Comparison of ENCODE assay signal across 16 cellular contexts in genomic region chr22:46192210-46192993, GRCh38. TPM values are rescaled to one million over a fixed set of nuclear protein-coding genes. Genes with fewer than 3 reads are reported as not detected.
DNase-seq lines count a peak whose midpoint lies in the region; ATAC-seq and TF ChIP-seq lines count a peak whose summit lies in the region.
"Had no signal": no experiment of that assay in that cellular context is flagged by ENCODE, and none has a peak within 500 bp of the region (broad histone marks: within the 10 kb centered on the region; RNA-seq: fewer than 3 reads in every experiment).

No MANE protein-coding gene starts in this region.

- H3K4me3 ChIP-seq in colonic mucosa (no peak overlapping the region), coronary artery (no peak overlapping the region)
- H3K4me3 ChIP-seq: GM23338 had no signal

- ATAC-seq in HG02870 (IDR thresholded peaks at IDR 0.05; ENCODE audit: unreplicated experiment), result no peak
- ATAC-seq: GM23338, HCT116 had no signal

- H3K4me1 ChIP-seq in colonic mucosa, result peaks cover 29% of the 10 kb centered on the region

- no peaks in the 10 kb centered on the region for H3K27me3 ChIP-seq in colonic mucosa

- DNase-seq in DMS53 (lab: John Stamatoyannopoulos, UW), result peak; percentile 58
- peak; percentile 16 for DNase-seq in NCI-H1105 (lab: John Stamatoyannopoulos, UW)
- DNase-seq in NCI-H2196 (lab: John Stamatoyannopoulos, UW; ENCODE audit: unreplicated experiment), result peak; percentile 77
- DNase-seq in colonic mucosa, result peak; percentile 51
- DNase-seq in coronary artery (ENCODE audit: low spot score), result no peak
- DNase-seq in globus pallidus (ENCODE audit: low spot score), result no peak
- DNase-seq: Calu3; CD4-positive, CD25-positive, alpha-beta regulatory T cell; DMS79 treated with DMSO at 0.1 percent for 48 hours; NCI-H510A treated with DMSO at 0.1 percent for 48 hours; SW 1271 had no signal

- no peak overlapping the region for H3K9ac ChIP-seq in colonic mucosa (ENCODE audit: low read depth in 2 of 2, low read length in 2 of 2)

- intact Hi-C loops in colonic mucosa (cut with DNase I), result no loop called here

- H3K9me3 ChIP-seq in colonic mucosa, result no peaks in the 10 kb centered on the region

- H3K27ac ChIP-seq in colonic mucosa, result peak overlapping the region; percentile 42
- no peak overlapping the region for H3K27ac ChIP-seq in coronary artery
- H3K27ac ChIP-seq: HL-60, RWPE1 had no signal

- TF ChIP-seq CTCF in colonic mucosa (IDR thresholded peaks at IDR 0.05) (no peak), coronary artery (IDR thresholded peaks at IDR 0.05) (no peak)

- H3K36me3 ChIP-seq in colonic mucosa, result no peaks in the 10 kb centered on the region

RNA-seq across cellular contexts. Expression of gene PPARA, which starts 42.1 kb away (rescaled TPM):
- 10 to 100 TPM; 59.8 to 74.8 TPM for total RNA-seq in colonic mucosa

RNA-seq across cellular contexts. Expression of gene CDPF1, which starts 57.7 kb away (rescaled TPM):
- 10 to 100 TPM in 1 of 2 donors, 1 to 10 TPM in 1; 5.8 to 11.2 TPM for total RNA-seq in colonic mucosa

Comparison
In these comparisons a context has a peak if more than half of its experiments do, and no peak if none do; other contexts are left out.
1. DNase-seq: peak in DMS53 (single experiment), NCI-H1105 (single experiment), NCI-H2196 (single experiment) and colonic mucosa (single experiment); none in coronary artery (single experiment) and globus pallidus (single experiment).